ENCODE assay signal across 19 cellular contexts in genomic region chr9:1875251-1875851, GRCh38.
DNase-seq lines count a peak whose midpoint lies in the region; ATAC-seq, FAIRE-seq and TF ChIP-seq lines count a peak whose summit lies in the region.
"Had no signal": no experiment of that assay in that cellular context is flagged by ENCODE, and none has a peak within 500 bp of the region (broad histone marks: within the 10 kb centered on the region; RNA-seq: fewer than 3 reads in every experiment).

No MANE protein-coding gene starts in this region.

- FAIRE-seq in GM12891 (lab: Jason Lieb, UNC): no peak
- FAIRE-seq: D721Med, K562, RCC 7860 had no signal

- TF ChIP-seq POLR2A in GM12891 (IDR thresholded peaks at IDR 0.05; ENCODE audit: low read depth, low read length): peak; percentile 49; the same call in 1 of the 2 replicates

- H3K4me2 ChIP-seq in osteoblast (ENCODE audit: insufficient read depth, low read length): no peak overlapping the region

- H3K27me3 ChIP-seq in GM06990 (replicated peaks; ENCODE audit: control insufficient read depth, insufficient read depth, low read length) (no peaks in the 10 kb centered on the region), osteoblast (ENCODE audit: insufficient read depth, low read length) (no peaks in the 10 kb centered on the region)

- ATAC-seq in HG03064 (IDR thresholded peaks at IDR 0.05; ENCODE audit: low read depth, unreplicated experiment) (peak; percentile 0), esophagus mucosa (no peak)
- ATAC-seq in activated T-helper 17 cell treated with anti-CD3 and anti-CD28 coated beads, Interleukin-2, amount 50 U/mL, for 72 hours (replicated peaks): no peak
- ATAC-seq: K562 had no signal

- H3K27ac Mint-ChIP-seq in activated T-helper 17 cell treated with anti-CD3 and anti-CD28 coated beads, Interleukin-2, amount 50 U/mL, for 72 hours: peak overlapping the region; percentile 40
- H3K27ac Mint-ChIP-seq: B cell; CD4-positive, alpha-beta T cell had no signal

- H3K79me2 ChIP-seq in osteoblast (ENCODE audit: insufficient read depth, low read length): no peaks in the 10 kb centered on the region

- H3K9me3 Mint-ChIP-seq in activated T-helper 17 cell treated with anti-CD3 and anti-CD28 coated beads, Interleukin-2, amount 50 U/mL, for 72 hours: no peaks in the 10 kb centered on the region
- H3K9me3 Mint-ChIP-seq: CD4-positive, alpha-beta T cell had no signal

- peak overlapping the region; percentile 38 for H3K4me3 ChIP-seq in GM06990 (replicated peaks; ENCODE audit: low read depth, low read length)
- H3K4me3 ChIP-seq in osteoblast (ENCODE audit: insufficient read depth, low read length): no peak overlapping the region
- H3K4me3 ChIP-seq: K562 had no signal

- TF ChIP-seq CTCF in GM06990 (IDR thresholded peaks at IDR 0.05; ENCODE audit: insufficient read depth, low read length, poor library complexity, severe bottlenecking) (no peak), osteoblast (IDR thresholded peaks at IDR 0.05; ENCODE audit: extremely low read depth, low read depth, low read length) (no peak)

- H3K9me3 ChIP-seq in osteoblast (ENCODE audit: low read depth, low read length): no peaks in the 10 kb centered on the region

- H4K20me1 ChIP-seq in osteoblast (ENCODE audit: insufficient read depth, low read length): no peaks in the 10 kb centered on the region

- DNase-seq in GM06990 (ENCODE audit: extremely low read depth, insufficient read length): no peak
- DNase-seq in GM12891 (ENCODE audit: insufficient read length, low spot score): no peak
- no peak for DNase-seq in Kasumi-1 (lab: John Stamatoyannopoulos, UW)
- DNase-seq in osteoblast (ENCODE audit: insufficient read length, low spot score, missing footprints): no peak
- DNase-seq: DMS79 treated with DMSO at 0.1 percent for 48 hours, GDM1, NCI-H1092 treated with DMSO at 0.1 percent for 48 hours, NCI-H1694, NCI-H446, NCI-H748 treated with DMSO at 0.1 percent for 48 hours, SHP77 treated with DMSO at 0.1 percent for 48 hours had no signal

- no peak overlapping the region for H2AFZ ChIP-seq in osteoblast (ENCODE audit: low read length)

- H3K27me3 Mint-ChIP-seq in activated T-helper 17 cell treated with anti-CD3 and anti-CD28 coated beads, Interleukin-2, amount 50 U/mL, for 72 hours: peaks cover 12% of the 10 kb centered on the region
- H3K27me3 Mint-ChIP-seq: B cell; CD4-positive, alpha-beta T cell had no signal

- H3K4me3 Mint-ChIP-seq in activated T-helper 17 cell treated with anti-CD3 and anti-CD28 coated beads, Interleukin-2, amount 50 U/mL, for 72 hours: peak overlapping the region; percentile 52
- H3K4me3 Mint-ChIP-seq: B cell; CD4-positive, alpha-beta T cell had no signal

- no peaks in the 10 kb centered on the region for H3K36me3 Mint-ChIP-seq in activated T-helper 17 cell treated with anti-CD3 and anti-CD28 coated beads, Interleukin-2, amount 50 U/mL, for 72 hours (ENCODE audit: low read depth)

- H3K4me1 ChIP-seq in osteoblast (ENCODE audit: insufficient read depth, low read length): no peaks in the 10 kb centered on the region

- H3K4me1 Mint-ChIP-seq in activated T-helper 17 cell treated with anti-CD3 and anti-CD28 coated beads, Interleukin-2, amount 50 U/mL, for 72 hours: peaks cover 26% of the 10 kb centered on the region

- H3K36me3 ChIP-seq in GM06990 (ENCODE audit: control insufficient read depth, insufficient read depth, low read length) (no peaks in the 10 kb centered on the region), osteoblast (ENCODE audit: insufficient read depth, low read length) (no peaks in the 10 kb centered on the region)

- H3K27ac ChIP-seq in osteoblast (ENCODE audit: low read depth, low read length): no peak overlapping the region

TF ChIP-seq in GM12891, 5 proteins besides CTCF, POLR2A, EP300 and RAD21:
- TF ChIP-seq POLR2AphosphoS5 (IDR thresholded peaks at IDR 0.05; ENCODE audit: low read depth, low read length): no peak
- no peak for TF ChIP-seq SPI1 (IDR thresholded peaks at IDR 0.05; ENCODE audit: low read depth, low read length)
- TF ChIP-seq POU2F2 (IDR thresholded peaks at IDR 0.05; ENCODE audit: low read depth, low read length): no peak
- no peak; the same call in 1 of the 2 replicates for TF ChIP-seq TAF1 (IDR thresholded peaks at IDR 0.05; ENCODE audit: low read depth, low read length)
- TF ChIP-seq PAX5 (IDR thresholded peaks at IDR 0.05; ENCODE audit: insufficient read depth, low read length, severe bottlenecking): no peak
